9 cellular contexts compared by ENCODE assay signal in genomic region chr22:42608481-42609361, GRCh38. TPM values are rescaled to one million over a fixed set of nuclear protein-coding genes. Genes with fewer than 3 reads are reported as not detected.
DNase-seq lines count a peak whose midpoint lies in the region; ATAC-seq lines count a peak whose summit lies in the region.
"Had no signal": no experiment of that assay in that cellular context is flagged by ENCODE, and none has a peak within 500 bp of the region (broad histone marks: within the 10 kb centered on the region; RNA-seq: fewer than 3 reads in every experiment).

No MANE protein-coding gene starts in this region.

- peak; percentile 68 for ATAC-seq in activated CD4-positive, alpha-beta T cell treated with anti-CD3 and anti-CD28 coated beads for 36 hours
- no peak for ATAC-seq in GM21528 (IDR thresholded peaks at IDR 0.05; ENCODE audit: low FRiP score, unreplicated experiment)
- ATAC-seq in GM21423 (IDR thresholded peaks at IDR 0.05; ENCODE audit: unreplicated experiment), result no peak

- peaks cover 67% of the 10 kb centered on the region for H3K4me1 Mint-ChIP-seq in activated CD4-positive, alpha-beta T cell treated with anti-CD3 and anti-CD28 coated beads for 36 hours

- POLR2A ChIA-PET in activated CD4-positive, alpha-beta T cell treated with anti-CD3 and anti-CD28 coated beads for 36 hours (lab: Charles Lee), result interaction anchor here (0.6 kb wide), 2 partner anchors 27 to 766 kb away, joined by 3 read pairs; no protein-coding TSS in a partner anchor

- no peaks in the 10 kb centered on the region for H3K9me3 Mint-ChIP-seq in activated CD4-positive, alpha-beta T cell treated with anti-CD3 and anti-CD28 coated beads for 36 hours (ENCODE audit: low read depth)

- peak overlapping the region; percentile 69 for H3K27ac Mint-ChIP-seq in activated CD4-positive, alpha-beta T cell treated with anti-CD3 and anti-CD28 coated beads for 36 hours
- H3K27ac Mint-ChIP-seq: B cell had no signal

- no peak overlapping the region for H3K4me3 Mint-ChIP-seq in activated CD4-positive, alpha-beta T cell treated with anti-CD3 and anti-CD28 coated beads for 36 hours
- H3K4me3 Mint-ChIP-seq: B cell had no signal

- intact Hi-C loops in activated CD4-positive, alpha-beta T cell treated with anti-CD3 and anti-CD28 coated beads for 36 hours (cut with DNase I, micrococcal nuclease), result no loop called here

- DNase-seq in activated CD4-positive, alpha-beta T cell treated with anti-CD3 and anti-CD28 coated beads for 36 hours, result peak; percentile 30
- no peak for DNase-seq in activated CD4-positive, alpha-beta T cell treated with anti-CD3 and anti-CD28 coated beads for 4 hours
- DNase-seq in brain pericyte (ENCODE audit: low read depth, low spot score), result peak; percentile 73
- peak; percentile 78 for DNase-seq in islet precursor cell
- peak; percentile 25 for DNase-seq in stromal cell of bone marrow (ENCODE audit: low read depth)
- no peak for DNase-seq in DMS 273 treated with DMSO at 0.1 percent for 48 hours (lab: John Stamatoyannopoulos, UW)

- peaks cover 38% of the 10 kb centered on the region for H3K36me3 Mint-ChIP-seq in activated CD4-positive, alpha-beta T cell treated with anti-CD3 and anti-CD28 coated beads for 36 hours (ENCODE audit: low read depth)

- H3K27me3 Mint-ChIP-seq in activated CD4-positive, alpha-beta T cell treated with anti-CD3 and anti-CD28 coated beads for 36 hours, result no peaks in the 10 kb centered on the region
- H3K27me3 Mint-ChIP-seq: B cell had no signal

- CTCF ChIA-PET in activated CD4-positive, alpha-beta T cell treated with anti-CD3 and anti-CD28 coated beads for 36 hours (lab: Charles Lee), result interaction anchor here (0.6 to 0.9 kb wide), 3 partner anchors 12 to 418 kb away, joined by 3 to 5 read pairs (median 3); no protein-coding TSS in a partner anchor

RNA-seq across cellular contexts. Expression of gene POLDIP3, which starts 6.0 kb away (rescaled TPM):
- 10 to 100 TPM; 77.6 to 88.6 TPM for total RNA-seq in activated CD4-positive, alpha-beta T cell treated with anti-CD3 and anti-CD28 coated beads for 36 hours

RNA-seq across cellular contexts. Expression of gene ATP5MGL, which starts 31.7 kb away (rescaled TPM):
- under 1 TPM; 0.54 to 0.69 TPM for total RNA-seq in activated CD4-positive, alpha-beta T cell treated with anti-CD3 and anti-CD28 coated beads for 36 hours

RNA-seq across cellular contexts. Expression of gene CYB5R3, which starts 40.5 kb away (rescaled TPM):
- total RNA-seq in activated CD4-positive, alpha-beta T cell treated with anti-CD3 and anti-CD28 coated beads for 36 hours, result 100 to 1,000 TPM in 1 of 2 experiments, 10 to 100 TPM in 1; 79.5 to 101 TPM

RNA-seq across cellular contexts. Expression of gene SERHL2, which starts 55.0 kb away (rescaled TPM):
- 1 to 10 TPM in 1 of 2 experiments, under 1 TPM in 1; 0.78 to 2.1 TPM for total RNA-seq in activated CD4-positive, alpha-beta T cell treated with anti-CD3 and anti-CD28 coated beads for 36 hours

Comparison
In these comparisons a context has a peak if more than half of its experiments do, and no peak if none do; other contexts are left out.
1. DNase-seq: peak in activated CD4-positive, alpha-beta T cell treated with anti-CD3 and anti-CD28 coated beads for 36 hours (single experiment), brain pericyte (single experiment), islet precursor cell (single experiment) and stromal cell of bone marrow (single experiment); none in activated CD4-positive, alpha-beta T cell treated with anti-CD3 and anti-CD28 coated beads for 4 hours (0 of 2) and DMS 273 treated with DMSO at 0.1 percent for 48 hours (single experiment).